In genomic region chr2:58047373-58047674, GRCh38 we compare ENCODE assay signal across 8 cellular contexts. TPM values are rescaled to one million over a fixed set of nuclear protein-coding genes. Genes with fewer than 3 reads are reported as not detected.
DNase-seq lines count a peak whose midpoint lies in the region; ATAC-seq and TF ChIP-seq lines count a peak whose summit lies in the region.

No MANE protein-coding gene starts in this region.

- H3K9me3 Mint-ChIP-seq in type B pancreatic cell: no peaks in the 10 kb centered on the region

- no peak for TF ChIP-seq CTCF in HL-60 (IDR thresholded peaks at IDR 0.05; ENCODE audit: insufficient read depth, low read length)
- TF ChIP-seq CTCF in adrenal gland (IDR thresholded peaks at IDR 0.05): no peak
- TF ChIP-seq CTCF in liver (IDR thresholded peaks at IDR 0.05; ENCODE audit: low read depth, low read length, missing input control): no peak
- no peak for TF ChIP-seq CTCF in type B pancreatic cell (conservative IDR thresholded peaks at IDR 0.05)

- intact Hi-C loops in adrenal gland (cut with DNase I): no loop called here

- WGBS in adrenal gland, 4 donors: 6 to 8% (median 7%) methylated on average over 6 to 8 of the region's 8 CpGs
- 7% methylated on average over 8 of the region's 8 CpGs for WGBS in liver

- H3K27ac ChIP-seq in HL-60 (replicated peaks) (peak overlapping the region; percentile 97), adrenal gland (peak overlapping the region in 4 of 5 donors; percentile 90 to 99 (median 95)), liver (ENCODE audit: low read depth in 1 of 2, low read length in 2 of 2) (peak overlapping the region; percentile 87 to 93)

- H3K4me3 Mint-ChIP-seq in type B pancreatic cell: peak overlapping the region; percentile 89

- peaks cover 11% of the 10 kb centered on the region; the same call in 1 of the 2 replicates for H3K4me1 ChIP-seq in ES-I3 (ENCODE audit: insufficient read depth, low read length)
- H3K4me1 ChIP-seq in adrenal gland (replicated peaks in 1 of 2): peaks cover 11 to 36% of the 10 kb centered on the region in 2 donors
- H3K4me1 ChIP-seq in liver (ENCODE audit: control insufficient read depth in 4 of 4, insufficient read depth in 4 of 4, low read length in 3 of 4): peaks cover 0 to 14% (median 3%) of the 10 kb centered on the region in 4 donors

- TF ChIP-seq POLR2A in adrenal gland (IDR thresholded peaks at IDR 0.05): no peak

- peak overlapping the region; percentile 94 for H3K27ac Mint-ChIP-seq in type B pancreatic cell

- TF ChIP-seq RAD21 in liver (IDR thresholded peaks at IDR 0.05): no peak

- H3K4me3 ChIP-seq in HL-60 (replicated peaks; ENCODE audit: insufficient read depth, low read length) (peak overlapping the region; percentile 59), adrenal gland (peak overlapping the region; percentile 25 to 91 (median 73)), liver (ENCODE audit: low read depth in 1 of 3, low read length in 3 of 3) (peak overlapping the region; percentile 79 to 95 (median 85))

- DNase-seq in HL-60 (ENCODE audit: low read depth in 1 of 2, low spot score in 1 of 2): no peak
- no peak for DNase-seq in adrenal gland
- no peak for DNase-seq in type B pancreatic cell (ENCODE audit: extremely low spot score, unreplicated experiment)
- no peak for DNase-seq in SW 1271 (lab: John Stamatoyannopoulos, UW)
- no peak for DNase-seq in NCI-H82 treated with DMSO at 0.1 percent for 48 hours (lab: John Stamatoyannopoulos, UW; ENCODE audit: unreplicated experiment)

- H3K9me3 ChIP-seq in ES-I3 (ENCODE audit: control insufficient read depth, insufficient read depth, low read length) (no peaks in the 10 kb centered on the region), adrenal gland (replicated peaks in 1 of 3) (no peaks in the 10 kb centered on the region), liver (ENCODE audit: control insufficient read depth in 4 of 4, low read length in 3 of 4) (no peaks in the 10 kb centered on the region)

- H3K27me3 Mint-ChIP-seq in type B pancreatic cell: no peaks in the 10 kb centered on the region

- H3K4me1 Mint-ChIP-seq in type B pancreatic cell (ENCODE audit: unreplicated experiment): peaks cover 23% of the 10 kb centered on the region

- H3K9ac ChIP-seq in ES-I3 (ENCODE audit: low read depth, low read length) (peak overlapping the region; percentile 68), liver (ENCODE audit: low read depth in 1 of 2, low read length in 2 of 2) (peak overlapping the region; percentile 14 to 17)

- H3K36me3 ChIP-seq in ES-I3 (ENCODE audit: insufficient read depth, low read length): no peaks in the 10 kb centered on the region
- H3K36me3 ChIP-seq in adrenal gland (replicated peaks in 1 of 2): peaks cover 0 to 4% of the 10 kb centered on the region in 2 donors
- H3K36me3 ChIP-seq in liver (ENCODE audit: control insufficient read depth in 4 of 4, insufficient read depth in 3 of 4, low read depth in 1 of 4, low read length in 3 of 4): peaks cover 0 to 4% (median 0%) of the 10 kb centered on the region in 4 donors

- H3K27me3 ChIP-seq in HL-60 (ENCODE audit: insufficient read depth, poor library complexity, severe bottlenecking) (no peaks in the 10 kb centered on the region), adrenal gland (no peaks in the 10 kb centered on the region), liver (ENCODE audit: control insufficient read depth in 4 of 4, insufficient read depth in 4 of 4, low read length in 3 of 4) (no peaks in the 10 kb centered on the region)

- ATAC-seq in GM21515 (IDR thresholded peaks at IDR 0.05; ENCODE audit: unreplicated experiment): peak; percentile 42

- peaks cover 11% of the 10 kb centered on the region for H3K36me3 Mint-ChIP-seq in type B pancreatic cell

TF ChIP-seq in liver, 16 proteins besides CTCF, POLR2A, EP300 and RAD21:
- no peak for TF ChIP-seq SP1 (IDR thresholded peaks at IDR 0.05)
- TF ChIP-seq, protein P1, sequence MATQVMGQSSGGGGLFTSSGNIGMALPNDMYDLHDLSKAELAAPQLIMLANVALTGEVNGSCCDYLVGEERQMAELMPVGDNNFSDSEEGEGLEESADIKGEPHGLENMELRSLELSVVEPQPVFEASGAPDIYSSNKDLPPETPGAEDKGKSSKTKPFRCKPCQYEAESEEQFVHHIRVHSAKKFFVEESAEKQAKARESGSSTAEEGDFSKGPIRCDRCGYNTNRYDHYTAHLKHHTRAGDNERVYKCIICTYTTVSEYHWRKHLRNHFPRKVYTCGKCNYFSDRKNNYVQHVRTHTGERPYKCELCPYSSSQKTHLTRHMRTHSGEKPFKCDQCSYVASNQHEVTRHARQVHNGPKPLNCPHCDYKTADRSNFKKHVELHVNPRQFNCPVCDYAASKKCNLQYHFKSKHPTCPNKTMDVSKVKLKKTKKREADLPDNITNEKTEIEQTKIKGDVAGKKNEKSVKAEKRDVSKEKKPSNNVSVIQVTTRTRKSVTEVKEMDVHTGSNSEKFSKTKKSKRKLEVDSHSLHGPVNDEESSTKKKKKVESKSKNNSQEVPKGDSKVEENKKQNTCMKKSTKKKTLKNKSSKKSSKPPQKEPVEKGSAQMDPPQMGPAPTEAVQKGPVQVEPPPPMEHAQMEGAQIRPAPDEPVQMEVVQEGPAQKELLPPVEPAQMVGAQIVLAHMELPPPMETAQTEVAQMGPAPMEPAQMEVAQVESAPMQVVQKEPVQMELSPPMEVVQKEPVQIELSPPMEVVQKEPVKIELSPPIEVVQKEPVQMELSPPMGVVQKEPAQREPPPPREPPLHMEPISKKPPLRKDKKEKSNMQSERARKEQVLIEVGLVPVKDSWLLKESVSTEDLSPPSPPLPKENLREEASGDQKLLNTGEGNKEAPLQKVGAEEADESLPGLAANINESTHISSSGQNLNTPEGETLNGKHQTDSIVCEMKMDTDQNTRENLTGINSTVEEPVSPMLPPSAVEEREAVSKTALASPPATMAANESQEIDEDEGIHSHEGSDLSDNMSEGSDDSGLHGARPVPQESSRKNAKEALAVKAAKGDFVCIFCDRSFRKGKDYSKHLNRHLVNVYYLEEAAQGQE (IDR thresholded peaks at IDR 0.05): no peak
- no peak for TF ChIP-seq EGR1 (IDR thresholded peaks at IDR 0.05; ENCODE audit: low read depth in 2 of 2)
- TF ChIP-seq HNF4A (conservative IDR thresholded peaks at IDR 0.05): no peak
- TF ChIP-seq TAF1 (conservative IDR thresholded peaks at IDR 0.05): no peak
- TF ChIP-seq RXRA (IDR thresholded peaks at IDR 0.05): no peak
- TF ChIP-seq NR2F2 (IDR thresholded peaks at IDR 0.05): no peak
- TF ChIP-seq ZBTB33 (IDR thresholded peaks at IDR 0.05): no peak
- no peak for TF ChIP-seq JUND (IDR thresholded peaks at IDR 0.05)
- no peak for TF ChIP-seq GABPA (IDR thresholded peaks at IDR 0.05 in 1 of 2, conservative IDR thresholded peaks at IDR 0.05 in 1 of 2)
- no peak for TF ChIP-seq FOXA1 (IDR thresholded peaks at IDR 0.05)
- no peak for TF ChIP-seq FOXA2 (IDR thresholded peaks at IDR 0.05)
- TF ChIP-seq, protein P2, sequence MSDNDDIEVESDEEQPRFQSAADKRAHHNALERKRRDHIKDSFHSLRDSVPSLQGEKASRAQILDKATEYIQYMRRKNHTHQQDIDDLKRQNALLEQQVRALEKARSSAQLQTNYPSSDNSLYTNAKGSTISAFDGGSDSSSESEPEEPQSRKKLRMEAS (IDR thresholded peaks at IDR 0.05): no peak
- no peak for TF ChIP-seq HNF4G (IDR thresholded peaks at IDR 0.05)
- TF ChIP-seq, protein P3, sequence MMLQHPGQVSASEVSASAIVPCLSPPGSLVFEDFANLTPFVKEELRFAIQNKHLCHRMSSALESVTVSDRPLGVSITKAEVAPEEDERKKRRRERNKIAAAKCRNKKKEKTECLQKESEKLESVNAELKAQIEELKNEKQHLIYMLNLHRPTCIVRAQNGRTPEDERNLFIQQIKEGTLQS (IDR thresholded peaks at IDR 0.05): no peak
- TF ChIP-seq YY1 (IDR thresholded peaks at IDR 0.05): no peak

RNA-seq across cellular contexts. Expression of gene VRK2, which starts 0.7 kb away (rescaled TPM):
- 10 to 100 TPM; 11.2 to 31.8 (median 19.6) TPM for total RNA-seq in adrenal gland
- polyA plus RNA-seq in adrenal gland: 10 to 100 TPM; 11.4 to 22.3 (median 14.2) TPM
- total RNA-seq in liver: 10 to 100 TPM; 10.5 to 17.3 TPM
- polyA plus RNA-seq in liver: 1 to 10 TPM; 5.4 to 6.4 TPM
- 17.7 and 22.4 TPM in 2 replicates for total RNA-seq in type B pancreatic cell (ENCODE audit: low replicate concordance)
